ENCODE assay signal across 1 cellular context in genomic region chr7:151185762-151186639, GRCh38.
A peak's percentile ranks its signal among the peaks of the same experiment; 100 is the strongest.
TF ChIP-seq lines count a peak whose summit lies in the region.

No MANE protein-coding gene starts in this region.

TF ChIP-seq in liver, 16 proteins besides CTCF, POLR2A, EP300 and RAD21:
- TF ChIP-seq HNF4A (conservative IDR thresholded peaks at IDR 0.05) = peak; percentile 62 to 73
- peak in 1 of 2 donors; percentile 13 for TF ChIP-seq RXRA (IDR thresholded peaks at IDR 0.05)
- TF ChIP-seq FOXA2 (IDR thresholded peaks at IDR 0.05) = no peak
- no peak for TF ChIP-seq ATF3 (IDR thresholded peaks at IDR 0.05)
